ENCODE assay signal across 27 cellular contexts in the genomic region with DNA sequence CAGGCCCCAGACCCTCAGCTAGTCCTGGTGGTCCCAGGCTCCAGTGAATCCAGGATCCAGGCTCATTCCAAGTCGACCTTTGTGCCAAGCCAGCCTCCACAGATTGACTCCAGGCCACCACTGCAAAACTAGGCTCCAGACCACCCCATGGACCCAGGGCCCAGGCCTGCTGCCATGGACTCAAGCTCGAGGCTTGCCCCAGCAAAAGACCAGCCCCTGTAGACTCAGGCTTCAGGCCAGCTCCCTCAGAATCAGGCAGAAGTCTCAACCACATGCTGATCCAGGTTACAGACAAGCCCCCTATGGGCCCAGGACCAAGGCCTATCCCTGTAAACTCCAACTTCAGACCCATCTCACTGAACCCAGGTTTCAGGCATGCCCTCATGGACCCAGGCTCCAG.
"Had no signal": no experiment of that assay in that cellular context is flagged by ENCODE, and none has a peak within 500 bp of the region (broad histone marks: within the 10 kb centered on the region; RNA-seq: fewer than 3 reads in every experiment).

No MANE protein-coding gene starts in this region.

- DNase-seq: colonic mucosa; cortex of kidney; dermis blood vessel endothelial cell; dorsolateral prefrontal cortex; effector CD4-positive, alpha-beta T cell; effector CD8-positive, alpha-beta T cell; effector memory CD4-positive, alpha-beta T cell; effector memory CD8-positive, alpha-beta T cell; endodermal cell; erythroblast; esophagus squamous epithelium; foreskin fibroblast; foreskin keratinocyte; foreskin melanocyte; gastrocnemius medialis; glutamatergic neuron; head of caudate nucleus; heart left ventricle; heart right ventricle had no signal

- FAIRE-seq: endometrium, endothelial cell of umbilical vein, frontal cortex had no signal

- H3K4me3 ChIP-seq: colonic mucosa, coronary artery, dorsolateral prefrontal cortex, esophagus muscularis mucosa, esophagus squamous epithelium, gastrocnemius medialis, gastroesophageal sphincter, heart left ventricle, heart right ventricle had no signal

- H3K36me3 ChIP-seq: colonic mucosa, esophagus muscularis mucosa, esophagus squamous epithelium, gastrocnemius medialis, gastroesophageal sphincter, heart left ventricle, heart right ventricle had no signal

- H3K4me1 ChIP-seq: colonic mucosa, esophagus muscularis mucosa, esophagus squamous epithelium, foreskin keratinocyte, gastrocnemius medialis, gastroesophageal sphincter, heart left ventricle, heart right ventricle had no signal

- H3K9me3 ChIP-seq: colonic mucosa, esophagus squamous epithelium, gastrocnemius medialis, gastroesophageal sphincter had no signal

- ATAC-seq: effector memory CD8-positive, alpha-beta T cell; esophagus mucosa; foreskin keratinocyte; gastrocnemius medialis; gastroesophageal sphincter; heart left ventricle; heart right ventricle had no signal

- H3K27ac ChIP-seq: colonic mucosa, coronary artery, dorsolateral prefrontal cortex, epithelial cell of prostate, esophagus muscularis mucosa, esophagus squamous epithelium, foreskin keratinocyte, gastrocnemius medialis, gastroesophageal sphincter, heart left ventricle, heart right ventricle had no signal

- H3K27me3 ChIP-seq: colonic mucosa, esophagus muscularis mucosa, esophagus squamous epithelium, foreskin keratinocyte, gastrocnemius medialis, gastroesophageal sphincter had no signal
